In the genomic region with DNA sequence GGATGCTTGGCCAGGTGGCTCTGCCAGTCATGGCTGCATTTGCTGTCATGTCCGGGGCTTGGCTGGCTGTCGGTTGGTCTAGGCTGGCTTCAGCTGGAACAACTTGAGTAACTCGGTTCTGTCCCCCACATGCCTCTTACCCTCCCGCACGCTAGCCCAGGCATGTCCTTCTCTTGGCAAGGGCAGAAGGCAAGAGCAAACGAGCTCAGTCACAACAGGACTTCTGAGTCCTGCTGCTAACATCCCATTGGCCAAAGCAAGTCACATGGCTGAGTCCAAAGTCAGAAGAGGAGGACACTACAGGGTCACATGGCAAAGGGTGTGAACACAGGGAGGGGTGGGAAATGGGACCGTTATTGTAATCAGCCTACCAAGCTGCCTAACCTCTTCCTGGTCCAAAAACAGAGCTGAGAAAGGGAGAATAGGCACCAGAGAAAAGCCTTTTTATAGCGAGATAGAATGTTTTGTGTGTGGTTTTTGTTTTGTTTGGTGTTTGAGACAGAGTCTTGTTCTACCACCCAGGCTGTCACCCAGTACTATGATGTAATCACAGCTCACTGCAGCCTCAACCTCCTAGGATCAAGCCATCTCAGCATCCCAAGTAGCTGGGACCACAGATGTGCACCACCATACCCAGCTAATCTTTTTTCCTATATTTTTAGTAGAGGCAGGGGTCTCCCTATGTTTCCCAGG, we compare ENCODE assay signal across 8 cellular contexts.
A peak's percentile ranks its signal among the peaks of the same experiment; 100 is the strongest.
DNase-seq lines count a peak whose midpoint lies in the region; ATAC-seq and TF ChIP-seq lines count a peak whose summit lies in the region.

No MANE protein-coding gene starts in this region.

- no peak overlapping the region for H3K4me3 Mint-ChIP-seq in neural crest cell

- peaks cover 3% of the 10 kb centered on the region for H3K9me3 Mint-ChIP-seq in neural crest cell

- peaks cover 33% of the 10 kb centered on the region for H3K4me1 Mint-ChIP-seq in neural crest cell

- ATAC-seq in GM19452 (IDR thresholded peaks at IDR 0.05; ENCODE audit: unreplicated experiment) (no peak), HG03139 (IDR thresholded peaks at IDR 0.05; ENCODE audit: unreplicated experiment) (no peak)
- ATAC-seq in stimulated activated naive CD8-positive, alpha-beta T cell treated with anti-CD3 and anti-CD28 coated beads, Interleukin-15, Interleukin-2, amounts not matched to agents 100 U/mL and 50 U/mL, for 24 hours, result no peak

- H3K27ac Mint-ChIP-seq in neural crest cell (ENCODE audit: unreplicated experiment), result peak overlapping the region; percentile 91

- H3K36me3 Mint-ChIP-seq in neural crest cell (ENCODE audit: low read depth), result no peaks in the 10 kb centered on the region

- H3K27me3 Mint-ChIP-seq in neural crest cell (ENCODE audit: low read depth), result no peaks in the 10 kb centered on the region

- DNase-seq in DMS 273 treated with DMSO at 0.1 percent for 48 hours (lab: John Stamatoyannopoulos, UW), result peak; percentile 14
- DNase-seq in NAMALWA (ENCODE audit: low spot score), result peak; percentile 6
- peak; percentile 15 for DNase-seq in epidermal melanocyte (ENCODE audit: insufficient read length, low spot score)
- DNase-seq in neural crest cell (ENCODE audit: low read depth, low spot score), result no peak
- DNase-seq in stimulated activated naive CD8-positive, alpha-beta T cell treated with anti-CD3 and anti-CD28 coated beads, Interleukin-15, Interleukin-2, amounts not matched to agents 100 U/mL and 50 U/mL, for 24 hours, result no peak
- no peak for DNase-seq in cerebellar nuclear complex (lab: John Stamatoyannopoulos, UW)

- TF ChIP-seq CTCF in neural crest cell (conservative IDR thresholded peaks at IDR 0.05), result no peak

Comparison
In these comparisons a context has a peak if more than half of its experiments do, and no peak if none do; other contexts are left out.
1. DNase-seq: peak in DMS 273 treated with DMSO at 0.1 percent for 48 hours (single experiment), NAMALWA (single experiment) and epidermal melanocyte (single experiment); none in neural crest cell (single experiment), stimulated activated naive CD8-positive, alpha-beta T cell treated with anti-CD3 and anti-CD28 coated beads, Interleukin-15, Interleukin-2, amounts not matched to agents 100 U/mL and 50 U/mL, for 24 hours (single experiment) and cerebellar nuclear complex (0 of 2).